1 cellular context compared by ENCODE assay signal in genomic region chr1:205749094-205749825, GRCh38.
A peak's percentile ranks its signal among the peaks of the same experiment; 100 is the strongest.
TF ChIP-seq lines count a peak whose summit lies in the region.

No MANE protein-coding gene starts in this region.

TF ChIP-seq in HepG2, 621 proteins besides CTCF, POLR2A, EP300 and RAD21 (continued from another document and continues in another):
- TF ChIP-seq ZBTB2 (CRISPR knock-in tag; IDR thresholded peaks at IDR 0.05; ENCODE audit: low read depth) = peak; percentile 88
- peak; percentile 99 for TF ChIP-seq SRSF1 (optimal IDR thresholded peaks at IDR 0.05; ENCODE audit: low read depth, low read length)
- no peak for TF ChIP-seq TERF1 (CRISPR knock-in tag; IDR thresholded peaks at IDR 0.05)
- no peak for TF ChIP-seq PAF1 (CRISPR knock-in tag; IDR thresholded peaks at IDR 0.05)
- TF ChIP-seq TEAD3 (CRISPR knock-in tag; optimal IDR thresholded peaks at IDR 0.05; ENCODE audit: borderline replicate concordance) = peak; percentile 53
- TF ChIP-seq GMEB2 (CRISPR knock-in tag; IDR thresholded peaks at IDR 0.05; ENCODE audit: low read depth) = no peak
- 0 out of 2 replicates have a peak, but pooled peaks have one; percentile 8 for TF ChIP-seq ZFAT (CRISPR knock-in tag; conservative IDR thresholded peaks at IDR 0.05)
- TF ChIP-seq ZNF558 (CRISPR knock-in tag; IDR thresholded peaks at IDR 0.05; ENCODE audit: borderline replicate concordance) = no peak
- peak; percentile 92 for TF ChIP-seq PRPF4 (IDR thresholded peaks at IDR 0.05; ENCODE audit: low read depth, low read length, poor library complexity, severe bottlenecking)
- no peak for TF ChIP-seq RNF219 (CRISPR knock-in tag; IDR thresholded peaks at IDR 0.05)
- TF ChIP-seq ZNF781 (CRISPR knock-in tag; IDR thresholded peaks at IDR 0.05; ENCODE audit: borderline replicate concordance, not compliant biosample characterization) = no peak
- peak; percentile 55; the same call in 1 of the 2 replicates for TF ChIP-seq ARNTL (CRISPR knock-in tag; IDR thresholded peaks at IDR 0.05)
- TF ChIP-seq SAFB2 (CRISPR knock-in tag; IDR thresholded peaks at IDR 0.05; ENCODE audit: borderline replicate concordance, low read depth) = peak; percentile 64; the same call in 1 of the 2 replicates
- TF ChIP-seq ATM (IDR thresholded peaks at IDR 0.05; ENCODE audit: borderline replicate concordance) = no peak
- TF ChIP-seq ATF1 (CRISPR knock-in tag; IDR thresholded peaks at IDR 0.05) = 0 out of 2 replicates have a peak, but pooled peaks have one; percentile 7
- TF ChIP-seq ELF1 (CRISPR knock-in tag; IDR thresholded peaks at IDR 0.05) = peak; percentile 42
- TF ChIP-seq EED (CRISPR knock-in tag; IDR thresholded peaks at IDR 0.05) = no peak
- no peak for TF ChIP-seq CEBPB (IDR thresholded peaks at IDR 0.05; ENCODE audit: borderline replicate concordance, low read depth, low read length)
- no peak for TF ChIP-seq ZNF33B (CRISPR knock-in tag; IDR thresholded peaks at IDR 0.05)
- TF ChIP-seq AGO2 (optimal IDR thresholded peaks at IDR 0.05; ENCODE audit: low read depth, low read length) = peak; percentile 97
- TF ChIP-seq ZBTB33 (CRISPR knock-in tag; IDR thresholded peaks at IDR 0.05) = 0 out of 2 replicates have a peak, but pooled peaks have one; percentile 10
- no peak for TF ChIP-seq SRSF4 (IDR thresholded peaks at IDR 0.05; ENCODE audit: low read depth, low read length, poor library complexity, severe bottlenecking)
- no peak for TF ChIP-seq FOXJ3 (CRISPR knock-in tag; IDR thresholded peaks at IDR 0.05; ENCODE audit: borderline replicate concordance)
- TF ChIP-seq IRF2 (CRISPR knock-in tag; IDR thresholded peaks at IDR 0.05) = peak; percentile 62; the same call in 1 of the 2 replicates
- TF ChIP-seq RORA (CRISPR knock-in tag; IDR thresholded peaks at IDR 0.05) = no peak
- peak; percentile 57 for TF ChIP-seq HBP1 (CRISPR knock-in tag; IDR thresholded peaks at IDR 0.05; ENCODE audit: low read depth)
- TF ChIP-seq ZSCAN30 (CRISPR knock-in tag; IDR thresholded peaks at IDR 0.05) = no peak
- TF ChIP-seq ZBTB25 (CRISPR knock-in tag; IDR thresholded peaks at IDR 0.05) = peak; percentile 60
- peak; percentile 77; the same call in 1 of the 2 replicates for TF ChIP-seq ZNF350 (CRISPR knock-in tag; IDR thresholded peaks at IDR 0.05; ENCODE audit: borderline replicate concordance, low read depth)
- peak; percentile 71 for TF ChIP-seq HNRNPK (IDR thresholded peaks at IDR 0.05; ENCODE audit: low read depth, low read length, poor library complexity, severe bottlenecking)
- peak; percentile 64; the same call in 1 of the 2 replicates for TF ChIP-seq ZNF572 (CRISPR knock-in tag; IDR thresholded peaks at IDR 0.05)
- peak; percentile 82 for TF ChIP-seq ZBTB14 (CRISPR knock-in tag; IDR thresholded peaks at IDR 0.05)
- TF ChIP-seq GRHL1 (CRISPR knock-in tag; conservative IDR thresholded peaks at IDR 0.05) = no peak
- no peak for TF ChIP-seq MAFG (CRISPR knock-in tag; IDR thresholded peaks at IDR 0.05)
- peak; percentile 58; the same call in 1 of the 2 replicates for TF ChIP-seq ZNF501 (CRISPR knock-in tag; IDR thresholded peaks at IDR 0.05)
- TF ChIP-seq ARID4A (CRISPR knock-in tag; IDR thresholded peaks at IDR 0.05; ENCODE audit: borderline replicate concordance) = peak; percentile 66; the same call in 1 of the 2 replicates
- TF ChIP-seq ZNF768 (CRISPR knock-in tag; IDR thresholded peaks at IDR 0.05) = peak; percentile 59; the same call in 1 of the 2 replicates
- peak; percentile 78 for TF ChIP-seq PPARG (CRISPR knock-in tag; conservative IDR thresholded peaks at IDR 0.05)
- no peak for TF ChIP-seq MAF1 (CRISPR knock-in tag; IDR thresholded peaks at IDR 0.05; ENCODE audit: borderline replicate concordance)
- no peak for TF ChIP-seq GTF2F1 (IDR thresholded peaks at IDR 0.05; ENCODE audit: low read length)
- no peak for TF ChIP-seq NCOA1 (CRISPR knock-in tag; IDR thresholded peaks at IDR 0.05)
- TF ChIP-seq TBX3 (IDR thresholded peaks at IDR 0.05; ENCODE audit: borderline replicate concordance) = peak; percentile 86
